ENCODE assay signal across 8 cellular contexts in genomic region chr19:14204676-14205459, GRCh38. TPM values are rescaled to one million over a fixed set of nuclear protein-coding genes. Genes with fewer than 3 reads are reported as not detected.
DNase-seq lines count a peak whose midpoint lies in the region; ATAC-seq, FAIRE-seq and TF ChIP-seq lines count a peak whose summit lies in the region.
"Not testable (repeated sequence)": the region's sequence is repeated elsewhere in the genome, so short reads cannot be mapped to it uniquely, and the experiment has no call there.

No MANE protein-coding gene starts in this region.

- not testable (repeated sequence) for H3K36me3 ChIP-seq in NT2/D1 (ENCODE audit: insufficient read depth, insufficient read length, low read length); mucosa of stomach (ENCODE audit: control insufficient read depth, insufficient read depth, low read length); sigmoid colon; urinary bladder (ENCODE audit: insufficient read depth)

- H3K4me3 ChIP-seq in NT2/D1 (ENCODE audit: insufficient read length, low read depth) (peak overlapping the region; percentile 82), choroid plexus epithelial cell (ENCODE audit: low read depth, low read length) (peak overlapping the region; percentile 55), right cardiac atrium (ENCODE audit: low read length) (peak overlapping the region; percentile 91), sigmoid colon (peak overlapping the region; percentile 81 to 90 (median 86)), urinary bladder (ENCODE audit: low read depth, low read length) (peak overlapping the region; percentile 74)
- not testable (repeated sequence) for H3K4me3 ChIP-seq in mucosa of stomach (ENCODE audit: low read length)

- H3K9me3 ChIP-seq in NT2/D1 (ENCODE audit: insufficient read depth, low read length); right cardiac atrium (ENCODE audit: control insufficient read depth, low read length); mucosa of stomach (ENCODE audit: control insufficient read depth, low read length); sigmoid colon: not testable (repeated sequence)

- not testable (repeated sequence) for TF ChIP-seq EP300 in sigmoid colon (IDR thresholded peaks at IDR 0.05)

- peak overlapping the region; percentile 79 for H3K9ac ChIP-seq in NT2/D1 (ENCODE audit: insufficient read length, low read depth)
- peak overlapping the region; percentile 43 for H3K9ac ChIP-seq in mucosa of stomach (ENCODE audit: low read length)

- not testable (repeated sequence) for H3K27ac ChIP-seq in right cardiac atrium (ENCODE audit: low read length); urinary bladder (ENCODE audit: low read depth)
- H3K27ac ChIP-seq in sigmoid colon, result peak overlapping the region; percentile 28 to 77 (median 70)

- intact Hi-C loops in activated T-helper 1 cell treated with anti-CD3 and anti-CD28 coated beads, Interleukin-12 subunit alpha, Interleukin-12 subunit beta, Interleukin-2, Interleukin-4 antibody, amounts not matched to agents 30 ng/mL and 10 ng/mL and 1 ng/mL, durations not matched to agents 14 hours and 24 hours and 36 hours (cut with micrococcal nuclease), result not testable (repeated sequence)
- intact Hi-C loops in right cardiac atrium (cut with DNase I), result loop anchor here in 1 of 4 donors (5.0 kb wide), 1 partner anchor 142 kb away; no protein-coding TSS in a partner anchor
- intact Hi-C loops in sigmoid colon (cut with DNase I), result loop anchor here (10.0 kb wide), 1 partner anchor 200 kb away; no protein-coding TSS in a partner anchor

- DNase-seq in GM12891 (ENCODE audit: insufficient read length, low spot score); NT2/D1 (ENCODE audit: low read depth, low spot score); activated T-helper 1 cell treated with anti-CD3 and anti-CD28 coated beads, Interleukin-12 subunit alpha, Interleukin-12 subunit beta, Interleukin-2, Interleukin-4 antibody, amounts not matched to agents 30 ng/mL and 10 ng/mL and 1 ng/mL, durations not matched to agents 14 hours and 24 hours and 36 hours (ENCODE audit: low spot score); choroid plexus epithelial cell (ENCODE audit: low read depth); right cardiac atrium; sigmoid colon: not testable (repeated sequence)

- not testable (repeated sequence) for H3K36me3 Mint-ChIP-seq in activated T-helper 1 cell treated with anti-CD3 and anti-CD28 coated beads, Interleukin-12 subunit alpha, Interleukin-12 subunit beta, Interleukin-2, Interleukin-4 antibody, amounts not matched to agents 30 ng/mL and 10 ng/mL and 1 ng/mL, durations not matched to agents 14 hours and 24 hours and 36 hours (ENCODE audit: low read depth)

- TF ChIP-seq CTCF in choroid plexus epithelial cell (conservative IDR thresholded peaks at IDR 0.05; ENCODE audit: low read depth, low read length); sigmoid colon (IDR thresholded peaks at IDR 0.05): not testable (repeated sequence)

- H3K27me3 Mint-ChIP-seq in activated T-helper 1 cell treated with anti-CD3 and anti-CD28 coated beads, Interleukin-12 subunit alpha, Interleukin-12 subunit beta, Interleukin-2, Interleukin-4 antibody, amounts not matched to agents 30 ng/mL and 10 ng/mL and 1 ng/mL, durations not matched to agents 14 hours and 24 hours and 36 hours (ENCODE audit: insufficient read depth), result peaks cover 45% of the 10 kb centered on the region

- peak; percentile 66 for FAIRE-seq in GM12891 (lab: Jason Lieb, UNC)

- H3K4me1 Mint-ChIP-seq in activated T-helper 1 cell treated with anti-CD3 and anti-CD28 coated beads, Interleukin-12 subunit alpha, Interleukin-12 subunit beta, Interleukin-2, Interleukin-4 antibody, amounts not matched to agents 30 ng/mL and 10 ng/mL and 1 ng/mL, durations not matched to agents 14 hours and 24 hours and 36 hours (ENCODE audit: low read depth), result peaks cover 26% of the 10 kb centered on the region

- WGBS in right cardiac atrium, result 16% methylated on average over 28 of the region's 28 CpGs
- 24 to 25% methylated on average over 28 of the region's 28 CpGs for WGBS in sigmoid colon, 2 donors
- 11% methylated on average over 28 of the region's 28 CpGs for WGBS in urinary bladder

- ATAC-seq in right cardiac atrium, result not testable (repeated sequence)

- peak overlapping the region; percentile 82 for H3K27ac Mint-ChIP-seq in activated T-helper 1 cell treated with anti-CD3 and anti-CD28 coated beads, Interleukin-12 subunit alpha, Interleukin-12 subunit beta, Interleukin-2, Interleukin-4 antibody, amounts not matched to agents 30 ng/mL and 10 ng/mL and 1 ng/mL, durations not matched to agents 14 hours and 24 hours and 36 hours

- not testable (repeated sequence) for H3K9me3 Mint-ChIP-seq in activated T-helper 1 cell treated with anti-CD3 and anti-CD28 coated beads, Interleukin-12 subunit alpha, Interleukin-12 subunit beta, Interleukin-2, Interleukin-4 antibody, amounts not matched to agents 30 ng/mL and 10 ng/mL and 1 ng/mL, durations not matched to agents 14 hours and 24 hours and 36 hours

- not testable (repeated sequence) for H3K4me1 ChIP-seq in NT2/D1 (ENCODE audit: insufficient read depth, insufficient read length); right cardiac atrium (ENCODE audit: control insufficient read depth, insufficient read depth, low read length); mucosa of stomach (ENCODE audit: control insufficient read depth, insufficient read depth, low read length); urinary bladder (ENCODE audit: insufficient read depth)
- peaks cover 10 to 43% (median 33%) of the 10 kb centered on the region in 4 donors for H3K4me1 ChIP-seq in sigmoid colon

- TF ChIP-seq POLR2A in GM12891 (IDR thresholded peaks at IDR 0.05; ENCODE audit: low read depth, low read length); sigmoid colon (IDR thresholded peaks at IDR 0.05): not testable (repeated sequence)

- not testable (repeated sequence) for H3K27me3 ChIP-seq in NT2/D1 (ENCODE audit: insufficient read depth, insufficient read length); right cardiac atrium (ENCODE audit: control insufficient read depth, insufficient read depth); mucosa of stomach (ENCODE audit: control insufficient read depth, insufficient read depth, low read length); sigmoid colon

- peak overlapping the region; percentile 84 for H3K4me3 Mint-ChIP-seq in activated T-helper 1 cell treated with anti-CD3 and anti-CD28 coated beads, Interleukin-12 subunit alpha, Interleukin-12 subunit beta, Interleukin-2, Interleukin-4 antibody, amounts not matched to agents 30 ng/mL and 10 ng/mL and 1 ng/mL, durations not matched to agents 14 hours and 24 hours and 36 hours

RNA-seq across cellular contexts. Expression of gene ADGRL1, which starts 1.1 kb away (rescaled TPM):
- 1.3 TPM for polyA plus RNA-seq in GM12891 (2012; ENCODE audit: low read depth, missing spikeins)
- total RNA-seq in activated T-helper 1 cell treated with anti-CD3 and anti-CD28 coated beads, Interleukin-12 subunit alpha, Interleukin-12 subunit beta, Interleukin-2, Interleukin-4 antibody, amounts not matched to agents 30 ng/mL and 10 ng/mL and 1 ng/mL, durations not matched to agents 14 hours and 24 hours and 36 hours, result 11.6 and 12.4 TPM in 2 replicates
- 10 to 100 TPM; 28.4 to 36.9 (median 34.0) TPM for total RNA-seq in right cardiac atrium
- polyA plus RNA-seq in right cardiac atrium, result 20.1 TPM
- 10 to 100 TPM; 11.1 to 37.5 (median 19.1) TPM for total RNA-seq in sigmoid colon
- polyA plus RNA-seq in sigmoid colon, result 10 to 100 TPM in 1 of 3 donors, 1 to 10 TPM in 2; 3.0 to 28.8 (median 4.6) TPM
- total RNA-seq in urinary bladder, result 18.0 TPM
- polyA plus RNA-seq in urinary bladder, result 23.6 TPM
